ENCODE assay signal across 20 cellular contexts in genomic region chr1:10612446-10613160, GRCh38.
DNase-seq lines count a peak whose midpoint lies in the region; ATAC-seq, FAIRE-seq and TF ChIP-seq lines count a peak whose summit lies in the region.
"Had no signal": no experiment of that assay in that cellular context is flagged by ENCODE, and none has a peak within 500 bp of the region (broad histone marks: within the 10 kb centered on the region; RNA-seq: fewer than 3 reads in every experiment).

No MANE protein-coding gene starts in this region.

- TF ChIP-seq CTCF in osteocyte (IDR thresholded peaks at IDR 0.05): no peak
- no peak for TF ChIP-seq CTCF in esophagus squamous epithelium (IDR thresholded peaks at IDR 0.05)

- FAIRE-seq in small intestine (lab: Jason Lieb, UNC): no peak
- FAIRE-seq: A549, G401.6 had no signal

- TF ChIP-seq POLR2A in esophagus squamous epithelium (IDR thresholded peaks at IDR 0.05): no peak

- no peak overlapping the region for H3K4me3 Mint-ChIP-seq in osteocyte (ENCODE audit: unreplicated experiment)
- H3K4me3 Mint-ChIP-seq: CD4-positive, CD25-positive, alpha-beta regulatory T cell had no signal

- no peak overlapping the region for H3K27ac Mint-ChIP-seq in osteocyte (ENCODE audit: unreplicated experiment)

- DNase-seq in Right ventricle myocardium superior (no peak), cardiac septum (ENCODE audit: low spot score) (no peak), osteocyte (ENCODE audit: extremely low spot score, unreplicated experiment) (peak; percentile 73), small intestine (no peak), T-helper 9 cell (no peak), esophagus squamous epithelium (lab: John Stamatoyannopoulos, UW) (no peak)
- DNase-seq: Calu3; CD4-positive, CD25-positive, alpha-beta regulatory T cell; DMS79; KG1; NCI-H1092 treated with DMSO at 0.1 percent for 48 hours; NCI-H1694 treated with DMSO at 0.1 percent for 48 hours; NCI-H774; SIG-M5 had no signal

- H3K9me3 ChIP-seq in small intestine (ENCODE audit: control insufficient read depth, low read depth): no peaks in the 10 kb centered on the region
- no peaks in the 10 kb centered on the region for H3K9me3 ChIP-seq in esophagus squamous epithelium
- H3K9me3 ChIP-seq: A549, Peyer's patch had no signal

- H3K27me3 ChIP-seq in small intestine (ENCODE audit: control insufficient read depth in 2 of 2, insufficient read depth in 2 of 2, low read length in 2 of 2) (no peaks in the 10 kb centered on the region), esophagus squamous epithelium (no peaks in the 10 kb centered on the region)
- H3K27me3 ChIP-seq: Peyer's patch had no signal

- H3K9me3 Mint-ChIP-seq in osteocyte (ENCODE audit: unreplicated experiment): no peaks in the 10 kb centered on the region
- H3K9me3 Mint-ChIP-seq: CD4-positive, CD25-positive, alpha-beta regulatory T cell had no signal

- no peaks in the 10 kb centered on the region for H3K4me1 ChIP-seq in small intestine (ENCODE audit: control insufficient read depth in 2 of 2, insufficient read depth in 1 of 2, low read depth in 1 of 2, low read length in 1 of 2)
- peaks cover 0 to 5% (median 0%) of the 10 kb centered on the region in 3 donors for H3K4me1 ChIP-seq in esophagus squamous epithelium
- H3K4me1 ChIP-seq: A549, Peyer's patch had no signal

- H3K36me3 ChIP-seq in small intestine (ENCODE audit: control insufficient read depth in 2 of 2, insufficient read depth in 2 of 2, low read length in 2 of 2) (peaks cover 0 to 2% of the 10 kb centered on the region in 2 donors), esophagus squamous epithelium (peaks cover 0 to 35% (median 0%) of the 10 kb centered on the region in 3 donors)
- H3K36me3 ChIP-seq: Peyer's patch had no signal

- peak; percentile 75 for ATAC-seq in Right ventricle myocardium superior (ENCODE audit: poor library complexity)
- peak; percentile 27 for ATAC-seq in esophagus mucosa
- no peak for ATAC-seq in HG02981 (IDR thresholded peaks at IDR 0.05; ENCODE audit: unreplicated experiment)
- ATAC-seq: A549 had no signal

- no peaks in the 10 kb centered on the region for H3K27me3 Mint-ChIP-seq in osteocyte (ENCODE audit: unreplicated experiment)
- H3K27me3 Mint-ChIP-seq: CD4-positive, CD25-positive, alpha-beta regulatory T cell had no signal

- intact Hi-C loops in Right ventricle myocardium superior (cut with DNase I) (no loop called here), cardiac septum (cut with DNase I) (no loop called here), esophagus squamous epithelium (cut with DNase I) (no loop called here)

- H3K27ac ChIP-seq in small intestine (ENCODE audit: low read depth in 1 of 2, low read length in 1 of 2) (no peak overlapping the region), esophagus squamous epithelium (no peak overlapping the region)
- H3K27ac ChIP-seq: A549, HL-60, Peyer's patch had no signal

- H3K4me3 ChIP-seq in small intestine (ENCODE audit: low read depth in 1 of 2, low read length in 2 of 2) (no peak overlapping the region), esophagus squamous epithelium (no peak overlapping the region)
- H3K4me3 ChIP-seq: A549, Peyer's patch had no signal

- H3K4me1 Mint-ChIP-seq in osteocyte (ENCODE audit: unreplicated experiment): no peaks in the 10 kb centered on the region

- WGBS in small intestine, 3 donors: 84 to 94% (median 89%) methylated on average over 12 of the region's 12 CpGs
- 72 to 88% methylated on average over 5 of the region's 12 CpGs for WGBS in esophagus squamous epithelium, 2 donors

- H3K36me3 Mint-ChIP-seq in osteocyte (ENCODE audit: unreplicated experiment): no peaks in the 10 kb centered on the region
